In the genomic region with DNA sequence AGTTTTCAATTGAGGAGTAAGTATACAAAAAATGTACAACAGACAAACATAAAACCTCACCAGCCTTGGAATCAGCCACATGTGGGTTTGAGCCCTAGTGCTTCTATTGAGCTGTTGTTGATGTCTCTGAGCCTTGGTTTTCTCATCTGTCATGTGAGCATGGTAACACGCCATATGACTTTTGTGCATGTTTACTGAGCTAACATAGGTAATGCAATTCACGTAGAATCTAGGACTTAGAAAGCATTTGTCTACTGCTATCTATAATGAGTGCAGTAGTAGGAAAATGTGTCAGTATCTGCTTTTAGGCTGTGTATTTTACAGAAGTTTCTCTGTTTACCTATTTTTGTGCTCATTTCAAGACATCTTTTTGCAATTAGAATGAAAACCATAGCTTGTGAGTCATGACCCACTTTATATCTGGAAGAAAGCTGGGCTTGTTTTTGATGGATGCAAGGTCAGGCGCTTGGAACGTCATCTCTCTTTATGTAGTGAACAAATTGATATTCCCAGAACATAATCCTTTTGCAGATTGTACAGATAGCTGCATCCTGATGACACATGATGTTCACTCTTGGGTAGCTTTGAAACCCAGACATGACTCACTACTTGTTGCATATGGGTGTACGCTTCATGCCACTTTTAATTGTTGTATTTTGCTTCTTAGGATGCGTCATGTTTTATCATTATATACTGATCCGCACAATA, we compare ENCODE assay signal across 1 cellular context.
TF ChIP-seq lines count a peak whose summit lies in the region.

No MANE protein-coding gene starts in this region.

TF ChIP-seq in GM23338, 12 proteins besides CTCF, POLR2A, EP300 and RAD21 (continued from another document):
- TF ChIP-seq, protein P1, sequence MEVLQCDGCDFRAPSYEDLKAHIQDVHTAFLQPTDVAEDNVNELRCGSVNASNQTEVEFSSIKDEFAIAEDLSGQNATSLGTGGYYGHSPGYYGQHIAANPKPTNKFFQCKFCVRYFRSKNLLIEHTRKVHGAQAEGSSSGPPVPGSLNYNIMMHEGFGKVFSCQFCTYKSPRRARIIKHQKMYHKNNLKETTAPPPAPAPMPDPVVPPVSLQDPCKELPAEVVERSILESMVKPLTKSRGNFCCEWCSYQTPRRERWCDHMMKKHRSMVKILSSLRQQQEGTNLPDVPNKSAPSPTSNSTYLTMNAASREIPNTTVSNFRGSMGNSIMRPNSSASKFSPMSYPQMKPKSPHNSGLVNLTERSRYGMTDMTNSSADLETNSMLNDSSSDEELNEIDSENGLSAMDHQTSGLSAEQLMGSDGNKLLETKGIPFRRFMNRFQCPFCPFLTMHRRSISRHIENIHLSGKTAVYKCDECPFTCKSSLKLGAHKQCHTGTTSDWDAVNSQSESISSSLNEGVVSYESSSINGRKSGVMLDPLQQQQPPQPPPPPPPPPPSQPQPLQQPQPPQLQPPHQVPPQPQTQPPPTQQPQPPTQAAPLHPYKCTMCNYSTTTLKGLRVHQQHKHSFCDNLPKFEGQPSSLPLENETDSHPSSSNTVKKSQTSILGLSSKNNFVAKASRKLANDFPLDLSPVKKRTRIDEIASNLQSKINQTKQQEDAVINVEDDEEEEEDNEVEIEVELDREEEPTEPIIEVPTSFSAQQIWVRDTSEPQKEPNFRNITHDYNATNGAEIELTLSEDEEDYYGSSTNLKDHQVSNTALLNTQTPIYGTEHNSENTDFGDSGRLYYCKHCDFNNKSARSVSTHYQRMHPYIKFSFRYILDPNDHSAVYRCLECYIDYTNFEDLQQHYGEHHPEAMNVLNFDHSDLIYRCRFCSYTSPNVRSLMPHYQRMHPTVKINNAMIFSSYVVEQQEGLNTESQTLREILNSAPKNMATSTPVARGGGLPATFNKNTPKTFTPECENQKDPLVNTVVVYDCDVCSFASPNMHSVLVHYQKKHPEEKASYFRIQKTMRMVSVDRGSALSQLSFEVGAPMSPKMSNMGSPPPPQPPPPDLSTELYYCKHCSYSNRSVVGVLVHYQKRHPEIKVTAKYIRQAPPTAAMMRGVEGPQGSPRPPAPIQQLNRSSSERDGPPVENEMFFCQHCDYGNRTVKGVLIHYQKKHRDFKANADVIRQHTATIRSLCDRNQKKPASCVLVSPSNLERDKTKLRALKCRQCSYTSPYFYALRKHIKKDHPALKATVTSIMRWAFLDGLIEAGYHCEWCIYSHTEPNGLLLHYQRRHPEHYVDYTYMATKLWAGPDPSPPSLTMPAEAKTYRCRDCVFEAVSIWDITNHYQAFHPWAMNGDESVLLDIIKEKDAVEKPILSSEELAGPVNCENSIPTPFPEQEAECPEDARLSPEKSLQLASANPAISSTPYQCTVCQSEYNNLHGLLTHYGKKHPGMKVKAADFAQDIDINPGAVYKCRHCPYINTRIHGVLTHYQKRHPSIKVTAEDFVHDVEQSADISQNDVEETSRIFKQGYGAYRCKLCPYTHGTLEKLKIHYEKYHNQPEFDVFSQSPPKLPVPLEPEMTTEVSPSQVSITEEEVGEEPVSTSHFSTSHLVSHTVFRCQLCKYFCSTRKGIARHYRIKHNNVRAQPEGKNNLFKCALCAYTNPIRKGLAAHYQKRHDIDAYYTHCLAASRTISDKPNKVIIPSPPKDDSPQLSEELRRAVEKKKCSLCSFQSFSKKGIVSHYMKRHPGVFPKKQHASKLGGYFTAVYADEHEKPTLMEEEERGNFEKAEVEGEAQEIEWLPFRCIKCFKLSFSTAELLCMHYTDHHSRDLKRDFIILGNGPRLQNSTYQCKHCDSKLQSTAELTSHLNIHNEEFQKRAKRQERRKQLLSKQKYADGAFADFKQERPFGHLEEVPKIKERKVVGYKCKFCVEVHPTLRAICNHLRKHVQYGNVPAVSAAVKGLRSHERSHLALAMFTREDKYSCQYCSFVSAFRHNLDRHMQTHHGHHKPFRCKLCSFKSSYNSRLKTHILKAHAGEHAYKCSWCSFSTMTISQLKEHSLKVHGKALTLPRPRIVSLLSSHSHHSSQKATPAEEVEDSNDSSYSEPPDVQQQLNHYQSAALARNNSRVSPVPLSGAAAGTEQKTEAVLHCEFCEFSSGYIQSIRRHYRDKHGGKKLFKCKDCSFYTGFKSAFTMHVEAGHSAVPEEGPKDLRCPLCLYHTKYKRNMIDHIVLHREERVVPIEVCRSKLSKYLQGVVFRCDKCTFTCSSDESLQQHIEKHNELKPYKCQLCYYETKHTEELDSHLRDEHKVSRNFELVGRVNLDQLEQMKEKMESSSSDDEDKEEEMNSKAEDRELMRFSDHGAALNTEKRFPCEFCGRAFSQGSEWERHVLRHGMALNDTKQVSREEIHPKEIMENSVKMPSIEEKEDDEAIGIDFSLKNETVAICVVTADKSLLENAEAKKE (CRISPR knock-in tag; IDR thresholded peaks at IDR 0.05): no peak
- TF ChIP-seq NANOG (IDR thresholded peaks at IDR 0.05; ENCODE audit: borderline replicate concordance) (no peak), CREB1 (CRISPR knock-in tag; IDR thresholded peaks at IDR 0.05; ENCODE audit: low read depth) (no peak), EZH2phosphoT487 (IDR thresholded peaks at IDR 0.05; ENCODE audit: unreplicated experiment) (no peak)
